18 cellular contexts compared by ENCODE assay signal in the genomic region with DNA sequence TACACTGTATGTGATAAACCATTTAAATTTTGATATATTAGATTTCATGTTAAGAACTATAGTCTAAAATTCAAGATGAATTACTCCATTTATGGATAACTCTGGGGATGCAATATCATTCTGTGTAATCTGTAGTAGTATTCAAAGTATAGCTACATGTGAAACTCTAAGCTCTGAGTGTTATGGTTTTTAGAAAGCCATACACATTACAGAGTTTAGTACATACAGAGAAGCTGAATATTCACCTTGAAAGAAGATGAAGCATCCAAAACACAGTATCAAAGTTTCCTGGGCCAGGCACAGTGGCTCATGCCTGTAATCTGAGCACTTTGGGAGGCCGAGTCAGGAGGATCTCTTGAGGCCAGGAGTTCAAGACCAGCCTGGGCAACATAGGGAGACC. TPM values are rescaled to one million over a fixed set of nuclear protein-coding genes. Genes with fewer than 3 reads are reported as not detected.
A peak's percentile ranks its signal among the peaks of the same experiment; 100 is the strongest.
DNase-seq lines count a peak whose midpoint lies in the region; ATAC-seq lines count a peak whose summit lies in the region.
"Had no signal": no experiment of that assay in that cellular context is flagged by ENCODE, and none has a peak within 500 bp of the region (broad histone marks: within the 10 kb centered on the region; RNA-seq: fewer than 3 reads in every experiment).

No MANE protein-coding gene starts in this region.

- H3K4me3 Mint-ChIP-seq in activated CD8-positive, alpha-beta T cell treated with anti-CD3 and anti-CD28 coated beads, Interleukin-2, amount 10 ng/mL, durations not matched to agents 7 days and 5 days, result no peak overlapping the region
- no peak overlapping the region for H3K4me3 Mint-ChIP-seq in stimulated activated effector memory CD8-positive, alpha-beta T cell treated with anti-CD3 and anti-CD28 coated beads, Interleukin-12 subunit alpha, Interleukin-12 subunit beta, amount 100 ng/mL, for 72 hours
- H3K4me3 Mint-ChIP-seq: mesothelial cell of epicardium had no signal

- peak in 1 of 2 donors; percentile 16 for DNase-seq in activated naive CD4-positive, alpha-beta T cell treated with anti-CD3 and anti-CD28 coated beads, Interleukin-2, amount 50 U/mL, for 72 hours (ENCODE audit: low spot score in 2 of 2)
- no peak for DNase-seq in activated naive CD4-positive, alpha-beta T cell treated with anti-CD3 and anti-CD28 coated beads, Interleukin-2, amount 50 U/mL, for 16 hours
- no peak for DNase-seq in activated CD8-positive, alpha-beta T cell treated with anti-CD3 and anti-CD28 coated beads, Interleukin-2, amount 10 ng/mL, durations not matched to agents 7 days and 5 days
- no peak for DNase-seq in stimulated activated effector memory CD8-positive, alpha-beta T cell treated with anti-CD3 and anti-CD28 coated beads, Interleukin-12 subunit alpha, Interleukin-12 subunit beta, amount 100 ng/mL, for 72 hours (ENCODE audit: low spot score in 2 of 2)
- DNase-seq in NCI-H345 treated with DMSO at 0.1 percent for 48 hours (lab: John Stamatoyannopoulos, UW; ENCODE audit: unreplicated experiment), result no peak
- DNase-seq: amniotic stem cell; cortex of kidney; heart left ventricle; IMR-90; NCI-H1436 treated with DMSO at 0.1 percent for 48 hours; NCI-H526 treated with DMSO at 0.1 percent for 48 hours; stimulated activated naive CD4-positive, alpha-beta T cell treated with Interleukin-2 at 50 U/mL for 16 hours; transverse colon had no signal

- peaks cover 33% of the 10 kb centered on the region for H3K4me1 Mint-ChIP-seq in activated CD8-positive, alpha-beta T cell treated with anti-CD3 and anti-CD28 coated beads, Interleukin-2, amount 10 ng/mL, durations not matched to agents 7 days and 5 days (ENCODE audit: low read depth)
- peaks cover 24% of the 10 kb centered on the region for H3K4me1 Mint-ChIP-seq in stimulated activated effector memory CD8-positive, alpha-beta T cell treated with anti-CD3 and anti-CD28 coated beads, Interleukin-12 subunit alpha, Interleukin-12 subunit beta, amount 100 ng/mL, for 72 hours

- POLR2A ChIA-PET in activated CD8-positive, alpha-beta T cell treated with anti-CD3 and anti-CD28 coated beads, Interleukin-2, amount 10 ng/mL, durations not matched to agents 7 days and 5 days (lab: Charles Lee), result interaction anchor here (0.6 to 3.6 kb wide), 3 partner anchors 9 to 25 kb away, joined by 3 to 17 read pairs (median 6); partner anchors contain the start of genes ABHD17B and C9orf85

- CTCF ChIA-PET in activated CD8-positive, alpha-beta T cell treated with anti-CD3 and anti-CD28 coated beads, Interleukin-2, amount 10 ng/mL, durations not matched to agents 7 days and 5 days (lab: Charles Lee), result interaction anchor here (0.9 to 3.6 kb wide), 3 partner anchors 12 to 103 kb away, joined by 3 to 31 read pairs (median 3); partner anchors contain the start of genes ABHD17B and C9orf85

- ATAC-seq in activated naive CD4-positive, alpha-beta T cell treated with anti-CD3 and anti-CD28 coated beads, Interleukin-2, amount 50 U/mL, for 72 hours, result peak; percentile 63 to 95
- peak; percentile 53 for ATAC-seq in HG02610 (IDR thresholded peaks at IDR 0.05; ENCODE audit: unreplicated experiment)
- peak; percentile 36 for ATAC-seq in activated CD8-positive, alpha-beta T cell treated with anti-CD3 and anti-CD28 coated beads, Interleukin-2, amount 10 ng/mL, durations not matched to agents 7 days and 5 days
- ATAC-seq in stimulated activated effector memory CD8-positive, alpha-beta T cell treated with anti-CD3 and anti-CD28 coated beads, Interleukin-12 subunit alpha, Interleukin-12 subunit beta, amount 100 ng/mL, for 72 hours, result peak; percentile 92
- no peak for ATAC-seq in GM18909 (IDR thresholded peaks at IDR 0.05; ENCODE audit: poor library complexity, unreplicated experiment)
- ATAC-seq in GM18520 (IDR thresholded peaks at IDR 0.05; ENCODE audit: unreplicated experiment), result no peak
- ATAC-seq: heart left ventricle, sciatic nerve had no signal

- H3K9me3 Mint-ChIP-seq in activated naive CD4-positive, alpha-beta T cell treated with anti-CD3 and anti-CD28 coated beads, Interleukin-2, amount 50 U/mL, for 72 hours, result peaks cover 12 to 23% of the 10 kb centered on the region in 2 donors
- peaks cover 15% of the 10 kb centered on the region for H3K9me3 Mint-ChIP-seq in activated CD8-positive, alpha-beta T cell treated with anti-CD3 and anti-CD28 coated beads, Interleukin-2, amount 10 ng/mL, durations not matched to agents 7 days and 5 days (ENCODE audit: insufficient read depth)
- H3K9me3 Mint-ChIP-seq in stimulated activated effector memory CD8-positive, alpha-beta T cell treated with anti-CD3 and anti-CD28 coated beads, Interleukin-12 subunit alpha, Interleukin-12 subunit beta, amount 100 ng/mL, for 72 hours, result peaks cover 10% of the 10 kb centered on the region

- no peak overlapping the region for H3K27ac Mint-ChIP-seq in activated naive CD4-positive, alpha-beta T cell treated with anti-CD3 and anti-CD28 coated beads, Interleukin-2, amount 50 U/mL, for 72 hours
- H3K27ac Mint-ChIP-seq in activated CD8-positive, alpha-beta T cell treated with anti-CD3 and anti-CD28 coated beads, Interleukin-2, amount 10 ng/mL, durations not matched to agents 7 days and 5 days, result no peak overlapping the region
- peak overlapping the region; percentile 1 for H3K27ac Mint-ChIP-seq in stimulated activated effector memory CD8-positive, alpha-beta T cell treated with anti-CD3 and anti-CD28 coated beads, Interleukin-12 subunit alpha, Interleukin-12 subunit beta, amount 100 ng/mL, for 72 hours
- H3K27ac Mint-ChIP-seq: mesothelial cell of epicardium had no signal

- H3K36me3 Mint-ChIP-seq in activated naive CD4-positive, alpha-beta T cell treated with anti-CD3 and anti-CD28 coated beads, Interleukin-2, amount 50 U/mL, for 72 hours, result peaks cover 30 to 40% of the 10 kb centered on the region in 2 donors
- H3K36me3 Mint-ChIP-seq in activated CD8-positive, alpha-beta T cell treated with anti-CD3 and anti-CD28 coated beads, Interleukin-2, amount 10 ng/mL, durations not matched to agents 7 days and 5 days (ENCODE audit: low read depth), result peaks cover 56% of the 10 kb centered on the region
- peaks cover 6% of the 10 kb centered on the region for H3K36me3 Mint-ChIP-seq in stimulated activated effector memory CD8-positive, alpha-beta T cell treated with anti-CD3 and anti-CD28 coated beads, Interleukin-12 subunit alpha, Interleukin-12 subunit beta, amount 100 ng/mL, for 72 hours

- H3K27me3 Mint-ChIP-seq in activated CD8-positive, alpha-beta T cell treated with anti-CD3 and anti-CD28 coated beads, Interleukin-2, amount 10 ng/mL, durations not matched to agents 7 days and 5 days (ENCODE audit: low read depth), result no peaks in the 10 kb centered on the region

RNA-seq across cellular contexts. Expression of gene ABHD17B, which starts 25.0 kb away (rescaled TPM):
- 10 to 100 TPM; 11.1 to 15.4 TPM for total RNA-seq in activated naive CD4-positive, alpha-beta T cell treated with anti-CD3 and anti-CD28 coated beads, Interleukin-2, amount 50 U/mL, for 72 hours
- 10 to 100 TPM; 27.2 to 28.3 TPM for total RNA-seq in activated CD8-positive, alpha-beta T cell treated with anti-CD3 and anti-CD28 coated beads, Interleukin-2, amount 10 ng/mL, durations not matched to agents 7 days and 5 days

RNA-seq across cellular contexts. Expression of gene C9orf85, which starts 25.4 kb away (rescaled TPM):
- 1 to 10 TPM; 9.5 to 10.0 TPM for total RNA-seq in activated naive CD4-positive, alpha-beta T cell treated with anti-CD3 and anti-CD28 coated beads, Interleukin-2, amount 50 U/mL, for 72 hours
- 10 to 100 TPM; 11.1 to 12.0 TPM for total RNA-seq in activated CD8-positive, alpha-beta T cell treated with anti-CD3 and anti-CD28 coated beads, Interleukin-2, amount 10 ng/mL, durations not matched to agents 7 days and 5 days

Comparison
In these comparisons a context has a peak if more than half of its experiments do, and no peak if none do; other contexts are left out.
1. ATAC-seq: peak in activated naive CD4-positive, alpha-beta T cell treated with anti-CD3 and anti-CD28 coated beads, Interleukin-2, amount 50 U/mL, for 72 hours (2 of 2), HG02610 (single experiment), activated CD8-positive, alpha-beta T cell treated with anti-CD3 and anti-CD28 coated beads, Interleukin-2, amount 10 ng/mL, durations not matched to agents 7 days and 5 days (single experiment) and stimulated activated effector memory CD8-positive, alpha-beta T cell treated with anti-CD3 and anti-CD28 coated beads, Interleukin-12 subunit alpha, Interleukin-12 subunit beta, amount 100 ng/mL, for 72 hours (single experiment); none in GM18909 (single experiment) and GM18520 (single experiment).